ENCODE assay signal across 11 cellular contexts in the genomic region with DNA sequence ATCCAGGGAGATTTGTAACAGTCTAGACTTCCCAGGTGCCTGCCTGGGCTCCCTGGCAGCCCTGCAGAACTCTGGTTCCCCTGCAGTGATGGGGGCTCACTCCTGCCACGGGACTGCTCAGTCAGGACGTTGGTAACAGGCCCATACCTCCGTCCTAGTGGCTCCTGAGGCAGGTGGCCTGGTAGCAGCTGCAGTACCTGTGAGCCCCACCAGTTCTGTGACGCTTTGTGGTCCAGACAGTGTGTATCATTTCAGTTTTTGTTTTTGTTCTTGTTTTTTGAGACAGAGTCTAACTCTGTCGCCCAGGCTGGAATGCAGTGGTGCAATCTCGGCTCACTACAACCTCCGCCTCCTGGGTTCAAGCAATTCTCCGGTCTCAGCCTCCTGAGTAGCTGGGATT. TPM values are rescaled to one million over a fixed set of nuclear protein-coding genes. Genes with fewer than 3 reads are reported as not detected.
"Had no signal": no experiment of that assay in that cellular context is flagged by ENCODE, and none has a peak within 500 bp of the region (broad histone marks: within the 10 kb centered on the region; RNA-seq: fewer than 3 reads in every experiment).

No MANE protein-coding gene starts in this region.

- H3K27ac ChIP-seq: cardiac muscle cell, testis, upper lobe of right lung had no signal

- FAIRE-seq: colon had no signal

- H3K27me3 ChIP-seq: cardiac muscle cell, testis, upper lobe of right lung had no signal

- H3K4me1 ChIP-seq: upper lobe of right lung had no signal

- ATAC-seq: natural killer cell treated with Interleukin-12 subunit alpha and Interleukin-12 subunit beta and Interleukin-15 and Interleukin-18, amount 100 ng/mL, for 72 hours; upper lobe of right lung had no signal

- H3K9me3 ChIP-seq: testis, upper lobe of right lung had no signal

- DNase-seq: activated CD4-positive, alpha-beta T cell treated with anti-CD3 and anti-CD28 coated beads, Interleukin-2, amount 50 U/mL, for 1 hour; activated naive CD4-positive, alpha-beta T cell; activated T-cell treated with anti-CD3 and anti-CD28 coated beads for 4 hours; retina; T-helper 9 cell; testis; upper lobe of right lung had no signal

- H3K4me3 ChIP-seq: cardiac muscle cell, skin epidermis, testis, upper lobe of right lung had no signal

RNA-seq across cellular contexts. Expression of a gene that starts 44.3 kb away (rescaled TPM):
- total RNA-seq: natural killer cell treated with Interleukin-12 subunit alpha and Interleukin-12 subunit beta and Interleukin-15 and Interleukin-18, amount 100 ng/mL, for 72 hours had no signal
